ENCODE assay signal across 8 cellular contexts in genomic region chr2:44167908-44168683, GRCh38. TPM values are rescaled to one million over a fixed set of nuclear protein-coding genes. Genes with fewer than 3 reads are reported as not detected.
DNase-seq lines count a peak whose midpoint lies in the region; FAIRE-seq and TF ChIP-seq lines count a peak whose summit lies in the region.

No MANE protein-coding gene starts in this region.

- peaks cover 19% of the 10 kb centered on the region for H3K36me3 Mint-ChIP-seq in activated naive CD4-positive, alpha-beta T cell treated with anti-CD3 and anti-CD28 coated beads, Interleukin-2, amount 10 ng/mL, durations not matched to agents 7 days and 5 days

- H3K4me1 Mint-ChIP-seq in activated naive CD4-positive, alpha-beta T cell treated with anti-CD3 and anti-CD28 coated beads, Interleukin-2, amount 10 ng/mL, durations not matched to agents 7 days and 5 days: peaks cover 34% of the 10 kb centered on the region

- peak; percentile 96 for DNase-seq in GM03348 (ENCODE audit: low spot score)
- peak; percentile 99 for DNase-seq in HFF-Myc (ENCODE audit: extremely low read depth, low read depth)
- DNase-seq in MV-4-11 (lab: John Stamatoyannopoulos, UW): peak; percentile 100
- peak; percentile 100 for DNase-seq in SK-MEL-5 (ENCODE audit: low read depth, low spot score)
- DNase-seq in activated naive CD4-positive, alpha-beta T cell treated with anti-CD3 and anti-CD28 coated beads, Interleukin-2, amount 10 ng/mL, durations not matched to agents 7 days and 5 days: peak; percentile 98
- peak; percentile 90 to 92 for DNase-seq in frontal cortex (ENCODE audit: low spot score in 2 of 2)
- DNase-seq in stromal cell of bone marrow (ENCODE audit: low read depth): peak; percentile 100

- peaks cover 6% of the 10 kb centered on the region for H3K9me3 Mint-ChIP-seq in activated naive CD4-positive, alpha-beta T cell treated with anti-CD3 and anti-CD28 coated beads, Interleukin-2, amount 10 ng/mL, durations not matched to agents 7 days and 5 days

- H3K27me3 ChIP-seq in neuron (ENCODE audit: insufficient read depth, low read length): no peaks in the 10 kb centered on the region

- peaks cover 3% of the 10 kb centered on the region for H3K27me3 Mint-ChIP-seq in activated naive CD4-positive, alpha-beta T cell treated with anti-CD3 and anti-CD28 coated beads, Interleukin-2, amount 10 ng/mL, durations not matched to agents 7 days and 5 days

- CTCF ChIA-PET in activated naive CD4-positive, alpha-beta T cell treated with anti-CD3 and anti-CD28 coated beads, Interleukin-2, amount 10 ng/mL, durations not matched to agents 7 days and 5 days (lab: Charles Lee): interaction anchor here (0.8 to 1.5 kb wide), 2 partner anchors 76 to 124 kb away, joined by 3 read pairs; no protein-coding TSS in a partner anchor

- H2AFZ ChIP-seq in neuron (ENCODE audit: low read depth, low read length): peak overlapping the region; percentile 67

- H3K27ac Mint-ChIP-seq in activated naive CD4-positive, alpha-beta T cell treated with anti-CD3 and anti-CD28 coated beads, Interleukin-2, amount 10 ng/mL, durations not matched to agents 7 days and 5 days: peak overlapping the region; percentile 100

- no peaks in the 10 kb centered on the region for H3K36me3 ChIP-seq in neuron (ENCODE audit: insufficient read depth, low read length)

- peaks cover 7% of the 10 kb centered on the region for H3K4me1 ChIP-seq in neuron (ENCODE audit: insufficient read depth, low read length)

- H3K4me3 Mint-ChIP-seq in activated naive CD4-positive, alpha-beta T cell treated with anti-CD3 and anti-CD28 coated beads, Interleukin-2, amount 10 ng/mL, durations not matched to agents 7 days and 5 days: peak overlapping the region; percentile 100

- no peaks in the 10 kb centered on the region for H3K9me3 ChIP-seq in neuron (ENCODE audit: low read length)

- TF ChIP-seq CTCF in HFF-Myc (IDR thresholded peaks at IDR 0.05; ENCODE audit: low read depth, low read length, missing control alignments): no peak

- H3K4me3 ChIP-seq in HFF-Myc (replicated peaks; ENCODE audit: low read depth, low read length) (peak overlapping the region; percentile 50), neuron (ENCODE audit: low read length) (peak overlapping the region; percentile 71)

- in situ Hi-C loops in SK-MEL-5 (cut with HindIII; ENCODE audit: low pct_unique_long_range_greater_than_20kb, low sequenced_read_pairs): no loop called here

- peak; percentile 94 for FAIRE-seq in frontal cortex (lab: Jason Lieb, UNC)

RNA-seq across cellular contexts. Expression of gene PPM1B, which starts 0.6 kb away (rescaled TPM):
- total RNA-seq in SK-MEL-5 (2014; rRNA removed; shearing (Covaris generic)): 25.2 and 30.4 TPM in 2 replicates
- 32.7 and 33.5 TPM in 2 replicates for polyA plus RNA-seq in SK-MEL-5 (2015; cell fraction: cytosol; rRNA removed)
- 15.4 and 23.3 TPM in 2 replicates for polyA plus RNA-seq in SK-MEL-5 (2015; cell fraction: nucleus; rRNA removed)
- 66.4 TPM for total RNA-seq in frontal cortex

Comparison
In these comparisons a context has a peak if more than half of its experiments do, and no peak if none do; other contexts are left out.
1. Peak in every context shown above with its lines: DNase-seq and H3K4me3 ChIP-seq.